16 cellular contexts compared by ENCODE assay signal in genomic region chr22:43393132-43393844, GRCh38. TPM values are rescaled to one million over a fixed set of nuclear protein-coding genes. Genes with fewer than 3 reads are reported as not detected.
A peak's percentile ranks its signal among the peaks of the same experiment; 100 is the strongest.
DNase-seq lines count a peak whose midpoint lies in the region; TF ChIP-seq lines count a peak whose summit lies in the region.
"Had no signal": no experiment of that assay in that cellular context is flagged by ENCODE, and none has a peak within 500 bp of the region (broad histone marks: within the 10 kb centered on the region; RNA-seq: fewer than 3 reads in every experiment).

No MANE protein-coding gene starts in this region.

- no peak overlapping the region for H4K8ac ChIP-seq in neuronal stem cell (ENCODE audit: low read depth, low read length)

- TF ChIP-seq CTCF in HEK293 (tag by site-specific recombination; IDR thresholded peaks at IDR 0.05) (no peak), hepatocyte (IDR thresholded peaks at IDR 0.05; ENCODE audit: poor library complexity) (no peak)

- H4K20me1 ChIP-seq in hepatocyte (ENCODE audit: insufficient read depth, poor library complexity, severe bottlenecking): no peaks in the 10 kb centered on the region

- peak overlapping the region; percentile 68 for H3K4ac ChIP-seq in neuronal stem cell (ENCODE audit: low read length)

- H3K27me3 ChIP-seq in hepatocyte: no peaks in the 10 kb centered on the region
- peaks cover 0 to 20% (median 0%) of the 10 kb centered on the region in 3 experiments for H3K27me3 ChIP-seq in neuronal stem cell (ENCODE audit: control insufficient read depth in 3 of 3, insufficient read depth in 3 of 3, low read depth in 1 of 3, low read length in 3 of 3)
- H3K27me3 ChIP-seq: MG63 had no signal

- H2AFZ ChIP-seq in hepatocyte (no peak overlapping the region), neuronal stem cell (ENCODE audit: low read length) (no peak overlapping the region)

- peak overlapping the region; percentile 56 for H3K4me2 ChIP-seq in hepatocyte
- H3K4me2 ChIP-seq in neuronal stem cell (ENCODE audit: insufficient read depth, low read length, poor library complexity, severe bottlenecking): no peak overlapping the region

- DNase-seq in NCI-H748 (lab: John Stamatoyannopoulos, UW; ENCODE audit: unreplicated experiment) (peak; percentile 25), NCI-H748 treated with DMSO at 0.1 percent for 48 hours (lab: John Stamatoyannopoulos, UW) (no peak), hepatocyte (ENCODE audit: low spot score) (peak; percentile 80), neuronal stem cell (ENCODE audit: low spot score) (no peak), NOMO-1 treated with dmso at 0.1 percent for 144 hours (lab: John Stamatoyannopoulos, UW; ENCODE audit: unreplicated experiment) (no peak)
- DNase-seq in activated CD4-positive, alpha-beta T cell treated with anti-CD3 and anti-CD28 coated beads, Interleukin-2, amount 50 U/mL, for 1 hour: no peak
- DNase-seq in activated CD8-positive, alpha-beta memory T cell treated with anti-CD3 and anti-CD28 coated beads, Interleukin-2, amount 50 U/mL, for 48 hours: no peak
- DNase-seq: CD4-positive, CD25-positive, alpha-beta regulatory T cell; EL; MG63; NCI-H1092 treated with DMSO at 0.1 percent for 48 hours; NCI-H1930; NCI-H226; NCI-H774; SHP77 treated with DMSO at 0.1 percent for 48 hours had no signal

- POLR2A ChIA-PET in HEK293 (lab: Yijun Ruan, JAX): no interaction called here

- H3K27ac ChIP-seq in HEK293 (ENCODE audit: extremely low read depth, low read depth, low read length) (no peak overlapping the region), hepatocyte (peak overlapping the region; percentile 77), neuronal stem cell (replicated peaks; ENCODE audit: low read length) (peak overlapping the region; percentile 70)

- H3K36me3 ChIP-seq in HEK293 (ENCODE audit: control insufficient read depth in 2 of 2, insufficient read depth in 1 of 2, low read length in 2 of 2) (no peaks in the 10 kb centered on the region), hepatocyte (replicated peaks; ENCODE audit: insufficient read depth, low read depth) (no peaks in the 10 kb centered on the region), neuronal stem cell (replicated peaks in 1 of 2; ENCODE audit: control insufficient read depth in 2 of 2, insufficient read depth in 2 of 2, low read length in 2 of 2) (no peaks in the 10 kb centered on the region)
- H3K36me3 ChIP-seq: MG63 had no signal

- H3K4me1 ChIP-seq in HEK293 (ENCODE audit: control insufficient read depth, insufficient read depth, low read length): no peaks in the 10 kb centered on the region
- H3K4me1 ChIP-seq in hepatocyte (ENCODE audit: insufficient read depth): peaks cover 20% of the 10 kb centered on the region
- H3K4me1 ChIP-seq in neuronal stem cell (ENCODE audit: control insufficient read depth in 2 of 2, insufficient read depth in 1 of 2, low read depth in 1 of 2, low read length in 2 of 2): peaks cover 0 to 19% of the 10 kb centered on the region in 2 donors

- no peaks in the 10 kb centered on the region for H3K9me2 ChIP-seq in hepatocyte (replicated peaks; ENCODE audit: insufficient read depth)

- no peak overlapping the region for H3K23ac ChIP-seq in neuronal stem cell (ENCODE audit: low read depth, low read length, poor library complexity)

- H3K14ac ChIP-seq in neuronal stem cell (ENCODE audit: low read length): no peak overlapping the region

- CTCF ChIA-PET in HEK293 (lab: Yijun Ruan, JAX): interaction anchor here (2.8 kb wide), 1 partner anchor 47 kb away, joined by 7 read pairs; no protein-coding TSS in a partner anchor

- no peak overlapping the region for H3K4me3 ChIP-seq in HEK293 (ENCODE audit: low read depth, low read length)
- no peak overlapping the region for H3K4me3 ChIP-seq in hepatocyte
- no peak overlapping the region for H3K4me3 ChIP-seq in neuronal stem cell (ENCODE audit: low read length in 2 of 2)
- H3K4me3 ChIP-seq: MG63 had no signal

- no peak overlapping the region for H4K91ac ChIP-seq in neuronal stem cell (ENCODE audit: low read depth, low read length, poor library complexity)

- H2BK5ac ChIP-seq in neuronal stem cell (ENCODE audit: low read length): no peak overlapping the region

- no peaks in the 10 kb centered on the region for H3K79me2 ChIP-seq in hepatocyte

- no peaks in the 10 kb centered on the region for H3K79me1 ChIP-seq in neuronal stem cell (ENCODE audit: low read depth, low read length)

- H2BK120ac ChIP-seq in neuronal stem cell (ENCODE audit: low read depth, low read length): no peak overlapping the region

- H2BK12ac ChIP-seq in neuronal stem cell (ENCODE audit: low read length): peak overlapping the region; percentile 0

- peak overlapping the region; percentile 7 for H2AK5ac ChIP-seq in neuronal stem cell (ENCODE audit: low read depth, low read length)

- H3K18ac ChIP-seq in neuronal stem cell (ENCODE audit: low read length): peak overlapping the region; percentile 84

- H3K9me3 ChIP-seq in HEK293 (ENCODE audit: control insufficient read depth, insufficient read depth, low read depth, low read length) (no peaks in the 10 kb centered on the region; the same call in 1 of the 2 replicates), hepatocyte (ENCODE audit: low read depth) (no peaks in the 10 kb centered on the region), neuronal stem cell (replicated peaks in 1 of 2; ENCODE audit: control insufficient read depth in 2 of 2, insufficient read depth in 1 of 2, low read depth in 1 of 2, low read length in 2 of 2) (peaks cover 0 to 2% of the 10 kb centered on the region in 2 donors)
- H3K9me3 ChIP-seq: MG63 had no signal

- 43% methylated on average over 14 of the region's 14 CpGs for WGBS in hepatocyte (ENCODE audit: low lambda C conversion rate, missing lambda C conversion rate)
- no CpG with 5 or more reads among the region's 14 CpGs for WGBS in neuronal stem cell (ENCODE audit: extremely low coverage in 2 of 2, insufficient read length in 2 of 2, insufficient replicate concordance in 1 of 2), 2 donors

- no peak overlapping the region for H3K9ac ChIP-seq in neuronal stem cell (ENCODE audit: low read depth, low read length, poor library complexity)

- H2BK15ac ChIP-seq in neuronal stem cell (ENCODE audit: low read length): no peak overlapping the region

TF ChIP-seq in HEK293, 187 proteins besides CTCF, POLR2A, EP300 and RAD21 (continues in another document):
- no peak for TF ChIP-seq ZNF114 (tag by site-specific recombination; IDR thresholded peaks at IDR 0.05)
- TF ChIP-seq, protein P1, sequence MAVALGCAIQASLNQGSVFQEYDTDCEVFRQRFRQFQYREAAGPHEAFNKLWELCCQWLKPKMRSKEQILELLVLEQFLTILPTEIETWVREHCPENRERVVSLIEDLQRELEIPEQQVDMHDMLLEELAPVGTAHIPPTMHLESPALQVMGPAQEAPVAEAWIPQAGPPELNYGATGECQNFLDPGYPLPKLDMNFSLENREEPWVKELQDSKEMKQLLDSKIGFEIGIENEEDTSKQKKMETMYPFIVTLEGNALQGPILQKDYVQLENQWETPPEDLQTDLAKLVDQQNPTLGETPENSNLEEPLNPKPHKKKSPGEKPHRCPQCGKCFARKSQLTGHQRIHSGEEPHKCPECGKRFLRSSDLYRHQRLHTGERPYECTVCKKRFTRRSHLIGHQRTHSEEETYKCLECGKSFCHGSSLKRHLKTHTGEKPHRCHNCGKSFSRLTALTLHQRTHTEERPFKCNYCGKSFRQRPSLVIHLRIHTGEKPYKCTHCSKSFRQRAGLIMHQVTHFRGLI (tag by site-specific recombination; IDR thresholded peaks at IDR 0.05): no peak
- TF ChIP-seq ZNF335 (tag by site-specific recombination; conservative IDR thresholded peaks at IDR 0.05): peak; percentile 61
- no peak for TF ChIP-seq ZNF214 (tag by site-specific recombination; IDR thresholded peaks at IDR 0.05; ENCODE audit: borderline replicate concordance)
- TF ChIP-seq, protein P2, sequence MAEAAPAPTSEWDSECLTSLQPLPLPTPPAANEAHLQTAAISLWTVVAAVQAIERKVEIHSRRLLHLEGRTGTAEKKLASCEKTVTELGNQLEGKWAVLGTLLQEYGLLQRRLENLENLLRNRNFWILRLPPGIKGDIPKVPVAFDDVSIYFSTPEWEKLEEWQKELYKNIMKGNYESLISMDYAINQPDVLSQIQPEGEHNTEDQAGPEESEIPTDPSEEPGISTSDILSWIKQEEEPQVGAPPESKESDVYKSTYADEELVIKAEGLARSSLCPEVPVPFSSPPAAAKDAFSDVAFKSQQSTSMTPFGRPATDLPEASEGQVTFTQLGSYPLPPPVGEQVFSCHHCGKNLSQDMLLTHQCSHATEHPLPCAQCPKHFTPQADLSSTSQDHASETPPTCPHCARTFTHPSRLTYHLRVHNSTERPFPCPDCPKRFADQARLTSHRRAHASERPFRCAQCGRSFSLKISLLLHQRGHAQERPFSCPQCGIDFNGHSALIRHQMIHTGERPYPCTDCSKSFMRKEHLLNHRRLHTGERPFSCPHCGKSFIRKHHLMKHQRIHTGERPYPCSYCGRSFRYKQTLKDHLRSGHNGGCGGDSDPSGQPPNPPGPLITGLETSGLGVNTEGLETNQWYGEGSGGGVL (tag by site-specific recombination; IDR thresholded peaks at IDR 0.05): peak; percentile 89

RNA-seq across cellular contexts. Expression of gene MPPED1, which starts 18.5 kb away (rescaled TPM):
- total RNA-seq in hepatocyte: 0.97 and 5.3 TPM in 2 replicates
- 0.19 and 0.30 TPM in 2 replicates for polyA plus RNA-seq in hepatocyte
- 37.3 TPM for polyA plus RNA-seq in neuronal stem cell (2013, experiment 1 of 2)
- 37.4 TPM for polyA plus RNA-seq in neuronal stem cell (2013, experiment 2 of 2)
- total RNA-seq: CD4-positive, CD25-positive, alpha-beta regulatory T cell had no signal
- polyA plus RNA-seq: CD4-positive, CD25-positive, alpha-beta regulatory T cell had no signal

RNA-seq across cellular contexts. Expression of gene SCUBE1, which starts 50.1 kb away (rescaled TPM):
- total RNA-seq in hepatocyte: 0.96 and 2.1 TPM in 2 replicates
- polyA plus RNA-seq in hepatocyte: 2.2 and 3.0 TPM in 2 replicates
- polyA plus RNA-seq in neuronal stem cell (2013, experiment 1 of 2): 51.2 TPM
- polyA plus RNA-seq in neuronal stem cell (2013, experiment 2 of 2): 50.9 TPM
- polyA plus RNA-seq: CD4-positive, CD25-positive, alpha-beta regulatory T cell had no signal

Comparison
In these comparisons a context has a peak if more than half of its experiments do, and no peak if none do; other contexts are left out.
1. DNase-seq: peak in NCI-H748 (single experiment) and hepatocyte (single experiment); none in NCI-H748 treated with DMSO at 0.1 percent for 48 hours (single experiment), neuronal stem cell (single experiment), activated CD4-positive, alpha-beta T cell treated with anti-CD3 and anti-CD28 coated beads, Interleukin-2, amount 50 U/mL, for 1 hour (single experiment), activated CD8-positive, alpha-beta memory T cell treated with anti-CD3 and anti-CD28 coated beads, Interleukin-2, amount 50 U/mL, for 48 hours (single experiment) and NOMO-1 treated with dmso at 0.1 percent for 144 hours (single experiment).